In the genomic region with DNA sequence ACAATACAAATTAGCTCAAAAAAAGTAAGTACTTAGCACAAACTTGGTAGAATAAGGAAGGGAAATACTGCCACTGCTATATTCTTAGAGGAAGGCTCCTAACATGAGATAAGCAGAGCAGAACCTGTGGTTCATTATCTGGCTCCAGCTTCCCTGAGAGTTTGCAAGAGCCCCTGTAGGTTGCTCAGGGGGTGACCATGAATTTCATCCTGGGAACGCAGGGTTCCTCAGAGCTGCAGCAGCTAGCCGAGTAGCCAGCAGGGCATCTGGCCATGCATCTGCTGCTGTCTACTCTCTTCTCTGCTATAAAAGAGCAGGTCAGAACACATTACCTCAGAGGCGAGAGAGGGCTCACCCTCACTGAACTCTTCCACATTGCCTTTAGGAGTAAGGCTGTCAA, we compare ENCODE assay signal across 13 cellular contexts.
"Had no signal": no experiment of that assay in that cellular context is flagged by ENCODE, and none has a peak within 500 bp of the region (broad histone marks: within the 10 kb centered on the region; RNA-seq: fewer than 3 reads in every experiment).

No MANE protein-coding gene starts in this region.

- H3K9me3 ChIP-seq: mucosa of descending colon had no signal

- FAIRE-seq: endometrium had no signal

- H3K4me3 ChIP-seq: mucosa of descending colon, skin epidermis had no signal

- DNase-seq: activated CD4-positive, alpha-beta T cell treated with anti-CD3 and anti-CD28 coated beads, Interleukin-2, amount 10 ng/mL, durations not matched to agents 7 days and 5 days; activated CD8-positive, alpha-beta memory T cell treated with anti-CD3 and anti-CD28 coated beads, Interleukin-2, amount 50 U/mL, for 48 hours; activated gamma-delta T cell; activated T-cell treated with anti-CD3 and anti-CD28 coated beads, Interleukin-2, amount 50 U/mL, for 72 hours; hypothalamus; islet precursor cell; mucosa of descending colon; naive thymus-derived CD8-positive, alpha-beta T cell; nucleus accumbens; right cardiac atrium; T-helper 17 cell had no signal

- H3K27ac ChIP-seq: skin epidermis had no signal
